ENCODE assay signal across 28 cellular contexts in the genomic region with DNA sequence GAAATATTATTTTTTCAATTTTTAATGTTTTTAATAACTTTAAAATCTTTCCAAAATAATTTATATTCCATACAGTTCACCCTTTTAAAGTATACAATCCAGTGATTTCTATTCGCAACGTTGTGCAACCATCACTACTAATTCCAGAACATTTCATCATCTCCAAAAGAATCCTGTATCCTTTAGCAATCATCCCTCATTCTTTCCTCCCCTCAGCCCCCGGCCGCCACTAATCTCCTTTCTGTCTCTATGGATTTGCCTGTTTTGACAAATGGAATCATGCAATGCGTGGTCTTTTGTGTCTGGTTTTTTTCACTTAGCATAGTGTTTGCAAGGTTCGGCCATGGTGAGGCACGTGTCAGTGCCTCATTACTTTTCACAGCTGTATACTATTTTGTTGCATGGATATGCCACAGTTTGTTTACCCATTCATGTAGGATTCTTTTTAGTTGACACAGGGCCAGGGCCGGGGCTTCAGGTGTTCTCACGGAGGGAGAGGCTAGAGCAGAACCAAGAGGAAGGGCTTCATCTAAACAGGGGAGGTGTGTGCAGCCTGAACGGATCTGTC.
"Had no signal": no experiment of that assay in that cellular context is flagged by ENCODE, and none has a peak within 500 bp of the region (broad histone marks: within the 10 kb centered on the region; RNA-seq: fewer than 3 reads in every experiment).

No MANE protein-coding gene starts in this region.

- H3K4me1 Mint-ChIP-seq: activated B cell treated with CpG ODN at 0.5 μM for 24 hours; activated CD4-positive, alpha-beta T cell treated with anti-CD3 and anti-CD28 coated beads for 36 hours; activated CD8-positive, alpha-beta memory T cell treated with anti-CD3 and anti-CD28 coated beads, Interleukin-2, amount 10 ng/mL, durations not matched to agents 7 days and 5 days; activated naive CD4-positive, alpha-beta T cell treated with anti-CD3 and anti-CD28 coated beads, Interleukin-2, amount 10 ng/mL, durations not matched to agents 7 days and 5 days; central memory CD8-positive, alpha-beta T cell; naive thymus-derived CD4-positive, alpha-beta T cell; stimulated activated memory B cell treated with anti-CD40 and anti-IgM and Interleukin-4, amounts not matched to agents 10 μg/mL and 1 μg/mL and 100 μg/mL, for 72 hours had no signal

- H3K27ac ChIP-seq: esophagus muscularis mucosa, gastrocnemius medialis, pancreas, psoas muscle, sigmoid colon, suprapubic skin, tibial artery had no signal

- H3K4me3 ChIP-seq: esophagus muscularis mucosa, gastrocnemius medialis, pancreas, psoas muscle, sigmoid colon, smooth muscle cell, suprapubic skin, tibial artery had no signal

- H3K27me3 ChIP-seq: pancreas, suprapubic skin had no signal

- H3K4me2 ChIP-seq: smooth muscle cell had no signal

- ATAC-seq: activated CD4-positive, alpha-beta T cell treated with anti-CD3 and anti-CD28 coated beads for 36 hours; activated CD8-positive, alpha-beta memory T cell treated with anti-CD3 and anti-CD28 coated beads, Interleukin-2, amount 10 ng/mL, durations not matched to agents 7 days and 5 days; activated CD8-positive, alpha-beta T cell treated with anti-CD3 and anti-CD28 coated beads, Interleukin-2, amount 10 ng/mL, durations not matched to agents 7 days and 5 days; gastrocnemius medialis; left cardiac atrium; naive thymus-derived CD4-positive, alpha-beta T cell; pancreas; psoas muscle; stimulated activated memory B cell treated with anti-CD40 and anti-IgM and Interleukin-4, amounts not matched to agents 10 μg/mL and 1 μg/mL and 100 μg/mL, for 72 hours had no signal

- H3K9me3 ChIP-seq: esophagus muscularis mucosa, gastrocnemius medialis, pancreas, psoas muscle, sigmoid colon, suprapubic skin, tibial artery had no signal

- H3K36me3 Mint-ChIP-seq: activated CD8-positive, alpha-beta memory T cell treated with anti-CD3 and anti-CD28 coated beads, Interleukin-2, amount 10 ng/mL, durations not matched to agents 7 days and 5 days; activated naive CD4-positive, alpha-beta T cell treated with anti-CD3 and anti-CD28 coated beads, Interleukin-2, amount 10 ng/mL, durations not matched to agents 7 days and 5 days; stimulated activated memory B cell treated with anti-CD40 and anti-IgM and Interleukin-4, amounts not matched to agents 10 μg/mL and 1 μg/mL and 100 μg/mL, for 72 hours had no signal

- DNase-seq: activated B cell treated with CpG ODN at 0.5 μM for 24 hours; activated CD4-positive, alpha-beta T cell treated with anti-CD3 and anti-CD28 coated beads for 36 hours; activated CD8-positive, alpha-beta memory T cell treated with anti-CD3 and anti-CD28 coated beads, Interleukin-2, amount 10 ng/mL, durations not matched to agents 7 days and 5 days; activated CD8-positive, alpha-beta T cell treated with anti-CD3 and anti-CD28 coated beads, Interleukin-2, amount 10 ng/mL, durations not matched to agents 7 days and 5 days; activated effector memory CD4-positive, alpha-beta T cell treated with Interleukin-2 at 50 U/mL for 16 hours; activated naive CD4-positive, alpha-beta T cell treated with anti-CD3 and anti-CD28 coated beads, Interleukin-2, amount 10 ng/mL, durations not matched to agents 7 days and 5 days; endodermal cell; gastrocnemius medialis; glutamatergic neuron; left cardiac atrium; mammary epithelial cell; midbrain; naive thymus-derived CD4-positive, alpha-beta T cell; pancreas; psoas muscle; sigmoid colon; stimulated activated CD4-positive, alpha-beta T cell treated with anti-CD3 and anti-CD28 coated beads, Interleukin-1b, Interleukin-23, amount 100 ng/mL, for 48 hours; stimulated activated CD4-positive, alpha-beta T cell treated with anti-CD3 and anti-CD28 coated beads, Interleukin-4, amount 100 ng/mL, for 4 hours; stimulated activated CD8-positive, alpha-beta memory T cell treated with anti-CD3 and anti-CD28 coated beads, Interleukin-4, amount 100 ng/mL, for 48 hours; T-helper 1 cell; tibial artery had no signal

- H3K4me3 Mint-ChIP-seq: activated B cell treated with CpG ODN at 0.5 μM for 24 hours; activated CD4-positive, alpha-beta T cell treated with anti-CD3 and anti-CD28 coated beads for 36 hours; activated CD8-positive, alpha-beta memory T cell treated with anti-CD3 and anti-CD28 coated beads, Interleukin-2, amount 10 ng/mL, durations not matched to agents 7 days and 5 days; activated CD8-positive, alpha-beta T cell treated with anti-CD3 and anti-CD28 coated beads, Interleukin-2, amount 10 ng/mL, durations not matched to agents 7 days and 5 days; activated naive CD4-positive, alpha-beta T cell treated with anti-CD3 and anti-CD28 coated beads, Interleukin-2, amount 10 ng/mL, durations not matched to agents 7 days and 5 days; central memory CD8-positive, alpha-beta T cell; dendritic cell treated with granulocyte-macrophage colony-stimulating factor and Interleukin-4, amounts not matched to agents 40 ng/mL and 50 ng/mL, for 4 days; endodermal cell; naive thymus-derived CD4-positive, alpha-beta T cell; stimulated activated memory B cell treated with anti-CD40 and anti-IgM and Interleukin-4, amounts not matched to agents 10 μg/mL and 1 μg/mL and 100 μg/mL, for 72 hours; T-helper 2 cell treated with Interferon-gamma antibody and Interleukin-4, amounts not matched to agents 5 μg/mL and 100 μg/mL, for 36 hours had no signal

- H3K4me1 ChIP-seq: esophagus muscularis mucosa, gastrocnemius medialis, psoas muscle, sigmoid colon, suprapubic skin had no signal

- H3K36me3 ChIP-seq: esophagus muscularis mucosa, gastrocnemius medialis, pancreas, sigmoid colon, suprapubic skin, tibial artery had no signal

- H3K27ac Mint-ChIP-seq: activated B cell treated with CpG ODN at 0.5 μM for 24 hours; activated CD4-positive, alpha-beta T cell treated with anti-CD3 and anti-CD28 coated beads for 36 hours; activated CD8-positive, alpha-beta memory T cell treated with anti-CD3 and anti-CD28 coated beads, Interleukin-2, amount 10 ng/mL, durations not matched to agents 7 days and 5 days; activated CD8-positive, alpha-beta T cell treated with anti-CD3 and anti-CD28 coated beads, Interleukin-2, amount 10 ng/mL, durations not matched to agents 7 days and 5 days; activated naive CD4-positive, alpha-beta T cell treated with anti-CD3 and anti-CD28 coated beads, Interleukin-2, amount 10 ng/mL, durations not matched to agents 7 days and 5 days; dendritic cell treated with granulocyte-macrophage colony-stimulating factor and Interleukin-4, amounts not matched to agents 40 ng/mL and 50 ng/mL, for 4 days; endodermal cell; naive thymus-derived CD4-positive, alpha-beta T cell; stimulated activated memory B cell treated with anti-CD40 and anti-IgM and Interleukin-4, amounts not matched to agents 10 μg/mL and 1 μg/mL and 100 μg/mL, for 72 hours; T-helper 2 cell treated with Interferon-gamma antibody and Interleukin-4, amounts not matched to agents 5 μg/mL and 100 μg/mL, for 36 hours had no signal

- H3K9me3 Mint-ChIP-seq: activated naive CD4-positive, alpha-beta T cell treated with anti-CD3 and anti-CD28 coated beads, Interleukin-2, amount 10 ng/mL, durations not matched to agents 7 days and 5 days; central memory CD8-positive, alpha-beta T cell; dendritic cell treated with granulocyte-macrophage colony-stimulating factor and Interleukin-4, amounts not matched to agents 40 ng/mL and 50 ng/mL, for 4 days; endodermal cell; T-helper 2 cell treated with Interferon-gamma antibody and Interleukin-4, amounts not matched to agents 5 μg/mL and 100 μg/mL, for 36 hours had no signal
